Comparison of ENCODE assay signal across 23 cellular contexts in genomic region chr22:45208696-45208992, GRCh38. TPM values are rescaled to one million over a fixed set of nuclear protein-coding genes. Genes with fewer than 3 reads are reported as not detected.
DNase-seq lines count a peak whose midpoint lies in the region; ATAC-seq and TF ChIP-seq lines count a peak whose summit lies in the region.
"Had no signal": no experiment of that assay in that cellular context is flagged by ENCODE, and none has a peak within 500 bp of the region (broad histone marks: within the 10 kb centered on the region; RNA-seq: fewer than 3 reads in every experiment).

No MANE protein-coding gene starts in this region.

- TF ChIP-seq CTCF in HFFc6 (IDR thresholded peaks at IDR 0.05) (no peak), brain microvascular endothelial cell (IDR thresholded peaks at IDR 0.05; ENCODE audit: low read depth, low read length, missing control alignments) (no peak), smooth muscle cell (IDR thresholded peaks at IDR 0.05; ENCODE audit: borderline replicate concordance, insufficient read depth, poor library complexity, severe bottlenecking) (no peak)

- peaks cover 13% of the 10 kb centered on the region for H4K20me1 ChIP-seq in smooth muscle cell (ENCODE audit: low read depth)

- no peaks in the 10 kb centered on the region for H3K79me2 ChIP-seq in smooth muscle cell (ENCODE audit: low read depth)
- H3K79me2 ChIP-seq: parathyroid adenoma had no signal

- H3K4me2 ChIP-seq in smooth muscle cell = no peak overlapping the region
- H3K4me2 ChIP-seq: BLaER1 had no signal

- H2AFZ ChIP-seq in smooth muscle cell (ENCODE audit: low read depth) = no peak overlapping the region
- H2AFZ ChIP-seq: GM23248, parathyroid adenoma had no signal

- no peaks in the 10 kb centered on the region for H3K9me3 Mint-ChIP-seq in HFFc6
- H3K9me3 Mint-ChIP-seq in naive thymus-derived CD8-positive, alpha-beta T cell = no peaks in the 10 kb centered on the region
- H3K9me3 Mint-ChIP-seq: activated T-cell treated with anti-CD3 and anti-CD28 coated beads, Interleukin-2, amount 50 U/mL, for 24 hours; naive B cell had no signal

- DNase-seq in HFFc6 (no peak), brain microvascular endothelial cell (no peak), smooth muscle cell (lab: John Stamatoyannopoulos, UW; ENCODE audit: unreplicated experiment) (no peak), HCEC 1CT (no peak), sciatic nerve (ENCODE audit: low spot score) (no peak)
- no peak for DNase-seq in naive thymus-derived CD8-positive, alpha-beta T cell
- DNase-seq: MG63; naive B cell; NCI-H1417 treated with DMSO at 0.1 percent for 48 hours; NCI-H510A treated with DMSO at 0.1 percent for 48 hours; NK-92 treated with Interleukin-12 subunit alpha and Interleukin-12 subunit beta, amount 100 ng/mL, for 24 hours; SIG-M5; stomach had no signal

- H3K27me3 Mint-ChIP-seq in HFFc6 (ENCODE audit: insufficient read depth) = peaks cover 3% of the 10 kb centered on the region
- no peaks in the 10 kb centered on the region for H3K27me3 Mint-ChIP-seq in naive thymus-derived CD8-positive, alpha-beta T cell
- H3K27me3 Mint-ChIP-seq: activated T-cell treated with anti-CD3 and anti-CD28 coated beads, Interleukin-2, amount 50 U/mL, for 24 hours; naive B cell had no signal

- H3K27me3 ChIP-seq in brain microvascular endothelial cell (replicated peaks) (no peaks in the 10 kb centered on the region), layer of hippocampus (ENCODE audit: control insufficient read depth, insufficient read depth, low read length) (no peaks in the 10 kb centered on the region), smooth muscle cell (ENCODE audit: low read depth) (no peaks in the 10 kb centered on the region)
- H3K27me3 ChIP-seq: BLaER1, MG63, sigmoid colon, stomach had no signal

- intact Hi-C loops in sciatic nerve (cut with DNase I) = no loop called here

- H3K27ac ChIP-seq in brain microvascular endothelial cell = peak overlapping the region; percentile 54
- peak overlapping the region; percentile 94 for H3K27ac ChIP-seq in layer of hippocampus (ENCODE audit: low read depth, low read length)
- H3K27ac ChIP-seq in smooth muscle cell (ENCODE audit: low read depth) = peak overlapping the region; percentile 83
- H3K27ac ChIP-seq: BLaER1, GM23248, heart right ventricle, parathyroid adenoma, sigmoid colon had no signal

- in situ Hi-C loops in brain microvascular endothelial cell (cut with HindIII; ENCODE audit: low pct_ligation_motif_present, low sequenced_read_pairs) = no loop called here

- POLR2A ChIA-PET in naive thymus-derived CD8-positive, alpha-beta T cell (lab: Charles Lee) = interaction anchor here (0.5 kb wide), 1 partner anchor 91 kb away, joined by 5 read pairs; no protein-coding TSS in a partner anchor

- H3K4me3 Mint-ChIP-seq in HFFc6 = no peak overlapping the region
- no peak overlapping the region for H3K4me3 Mint-ChIP-seq in naive thymus-derived CD8-positive, alpha-beta T cell
- H3K4me3 Mint-ChIP-seq: activated T-cell treated with anti-CD3 and anti-CD28 coated beads, Interleukin-2, amount 50 U/mL, for 24 hours; naive B cell had no signal

- peaks cover 57% of the 10 kb centered on the region for H3K4me1 Mint-ChIP-seq in HFFc6 (ENCODE audit: low read depth)
- H3K4me1 Mint-ChIP-seq in naive thymus-derived CD8-positive, alpha-beta T cell = peaks cover 0 to 11% (median 6%) of the 10 kb centered on the region in 4 donors

- H3F3A ChIP-seq in smooth muscle cell (ENCODE audit: low read depth) = peaks cover 9% of the 10 kb centered on the region

- WGBS in smooth muscle cell (ENCODE audit: low lambda C conversion rate) = 75% methylated on average over 10 of the region's 10 CpGs

- H3K36me3 ChIP-seq in brain microvascular endothelial cell (replicated peaks) (no peaks in the 10 kb centered on the region), smooth muscle cell (ENCODE audit: low read depth) (no peaks in the 10 kb centered on the region)

- H3K36me3 Mint-ChIP-seq in HFFc6 (ENCODE audit: low read depth) = peaks cover 21% of the 10 kb centered on the region
- H3K36me3 Mint-ChIP-seq in naive thymus-derived CD8-positive, alpha-beta T cell = peaks cover 0 to 22% (median 5%) of the 10 kb centered on the region in 3 donors

- H3K4me1 ChIP-seq in smooth muscle cell (ENCODE audit: low read depth) = peaks cover 12% of the 10 kb centered on the region
- H3K4me1 ChIP-seq: parathyroid adenoma had no signal

- peak overlapping the region; percentile 81 for H3K27ac Mint-ChIP-seq in HFFc6
- no peak overlapping the region for H3K27ac Mint-ChIP-seq in naive thymus-derived CD8-positive, alpha-beta T cell
- H3K27ac Mint-ChIP-seq: activated T-cell treated with anti-CD3 and anti-CD28 coated beads, Interleukin-2, amount 50 U/mL, for 24 hours had no signal

- H3K4me3 ChIP-seq in brain microvascular endothelial cell (ENCODE audit: low read depth, low read length) = no peak overlapping the region
- H3K4me3 ChIP-seq in smooth muscle cell = no peak overlapping the region
- H3K4me3 ChIP-seq: A549, BLaER1, GM23248, heart right ventricle, MG63, sigmoid colon, stomach had no signal

- no peaks in the 10 kb centered on the region for H3K9me3 ChIP-seq in smooth muscle cell (replicated peaks; ENCODE audit: low read depth)
- H3K9me3 ChIP-seq: A549, BLaER1, heart right ventricle, MG63, sigmoid colon, stomach had no signal

- no peak for ATAC-seq in naive thymus-derived CD8-positive, alpha-beta T cell
- ATAC-seq in sciatic nerve (no peak), HG03565 (IDR thresholded peaks at IDR 0.05; ENCODE audit: unreplicated experiment) (no peak)
- ATAC-seq: A549, left colon had no signal

- peak overlapping the region; percentile 39 for H3K9ac ChIP-seq in smooth muscle cell (ENCODE audit: low read depth)
- H3K9ac ChIP-seq: BLaER1, GM23248, parathyroid adenoma had no signal

RNA-seq across cellular contexts. Expression of gene KIAA0930, which starts 32.0 kb away (rescaled TPM):
- total RNA-seq in HFFc6 (2021; fragmentation: NEBNext Ultra II Directional; extraction: Animal tissue kit (Norgen Biotek cat#: 25700)) = 10 to 100 TPM; 53.9 to 70.1 (median 57.8) TPM
- total RNA-seq in smooth muscle cell (35.9 and 44.8 TPM in 2 replicates), sciatic nerve (119 TPM)
- 37.6 and 49.0 TPM in 2 replicates for polyA plus RNA-seq in smooth muscle cell
- 10 to 100 TPM; 28.5 to 29.1 TPM for total RNA-seq in naive thymus-derived CD8-positive, alpha-beta T cell
- 1 to 10 TPM in 2 of 3 donors, under 1 TPM in 1; 0.87 to 2.9 (median 2.6) TPM for polyA plus RNA-seq in naive thymus-derived CD8-positive, alpha-beta T cell

RNA-seq across cellular contexts. Expression of gene NUP50, which starts 44.9 kb away (rescaled TPM):
- 10 to 100 TPM; 44.3 to 63.0 (median 56.6) TPM for total RNA-seq in HFFc6 (2021; fragmentation: NEBNext Ultra II Directional; extraction: Animal tissue kit (Norgen Biotek cat#: 25700))
- total RNA-seq in smooth muscle cell = 21.0 and 33.5 TPM in 2 replicates
- polyA plus RNA-seq in smooth muscle cell = 16.8 and 18.6 TPM in 2 replicates
- total RNA-seq in naive thymus-derived CD8-positive, alpha-beta T cell = 100 to 1,000 TPM; 103 to 111 TPM
- 10 to 100 TPM; 45.2 to 73.1 (median 46.9) TPM for polyA plus RNA-seq in naive thymus-derived CD8-positive, alpha-beta T cell
- total RNA-seq in sciatic nerve = 55.9 TPM
